8 cellular contexts compared by ENCODE assay signal in genomic region chr1:158999301-159000069, GRCh38. TPM values are rescaled to one million over a fixed set of nuclear protein-coding genes. Genes with fewer than 3 reads are reported as not detected.
DNase-seq lines count a peak whose midpoint lies in the region; TF ChIP-seq lines count a peak whose summit lies in the region.

No MANE protein-coding gene starts in this region.

- DNase-seq in AG08396 (ENCODE audit: low spot score) (peak; percentile 44), mesothelial cell of epicardium (ENCODE audit: low spot score in 2 of 2, unreplicated experiment in 2 of 2) (peak; percentile 25 to 46), ureter (ENCODE audit: low spot score) (peak; percentile 82), NCI-H1417 (lab: John Stamatoyannopoulos, UW) (no peak), cerebellar nuclear complex (lab: John Stamatoyannopoulos, UW) (no peak), DMS114 treated with DMSO at 0.1 percent for 48 hours (lab: John Stamatoyannopoulos, UW; ENCODE audit: unreplicated experiment) (no peak)

- no peaks in the 10 kb centered on the region for H3K27me3 Mint-ChIP-seq in mesothelial cell of epicardium (ENCODE audit: low read depth)

- peak overlapping the region; percentile 83 for H2AFZ ChIP-seq in OCI-LY3 (ENCODE audit: low read depth, low read length)

- H3K4me2 ChIP-seq in OCI-LY3 (ENCODE audit: low read length), result peak overlapping the region; percentile 57

- H3K27ac ChIP-seq in OCI-LY3 (ENCODE audit: low read length) (no peak overlapping the region), esophagus (ENCODE audit: low read depth in 2 of 2, low read length in 1 of 2) (peak overlapping the region; percentile 81 to 86)

- no peaks in the 10 kb centered on the region for H3K36me3 Mint-ChIP-seq in mesothelial cell of epicardium

- no peaks in the 10 kb centered on the region for H3K79me2 ChIP-seq in OCI-LY3 (ENCODE audit: low read length)

- H3K27me3 ChIP-seq in OCI-LY3 (ENCODE audit: low read depth, low read length) (no peaks in the 10 kb centered on the region), esophagus (ENCODE audit: control insufficient read depth in 1 of 2, insufficient read depth in 2 of 2, low read length in 2 of 2) (no peaks in the 10 kb centered on the region)

- H3K9me3 ChIP-seq in OCI-LY3 (ENCODE audit: insufficient read depth, low read length), result no peaks in the 10 kb centered on the region
- no peaks in the 10 kb centered on the region for H3K9me3 ChIP-seq in esophagus (ENCODE audit: control insufficient read depth in 2 of 2, insufficient read depth in 1 of 2, low read depth in 1 of 2, low read length in 1 of 2)

- WGBS in esophagus, 2 donors, result 16 to 23% methylated on average over 11 of the region's 11 CpGs

- peaks cover 22% of the 10 kb centered on the region for H3K4me1 Mint-ChIP-seq in mesothelial cell of epicardium

- peak overlapping the region; percentile 97 for H3K27ac Mint-ChIP-seq in mesothelial cell of epicardium

- no peaks in the 10 kb centered on the region for H3K36me3 ChIP-seq in OCI-LY3 (replicated peaks; ENCODE audit: low read depth, low read length)
- H3K36me3 ChIP-seq in esophagus (ENCODE audit: control insufficient read depth in 2 of 2, insufficient read depth in 2 of 2, low read length in 1 of 2), result no peaks in the 10 kb centered on the region

- no peaks in the 10 kb centered on the region for H4K20me1 ChIP-seq in OCI-LY3 (ENCODE audit: insufficient read depth, low read length)

- peak overlapping the region; percentile 44; the same call in 1 of the 2 replicates for H3K9ac ChIP-seq in OCI-LY3 (ENCODE audit: low read length)

- H3K4me1 ChIP-seq in OCI-LY3 (ENCODE audit: low read length) (peaks cover 22% of the 10 kb centered on the region), esophagus (ENCODE audit: control insufficient read depth in 2 of 2, insufficient read depth in 2 of 2, low read length in 1 of 2) (no peaks in the 10 kb centered on the region)

- H3K9me3 Mint-ChIP-seq in mesothelial cell of epicardium, result no peaks in the 10 kb centered on the region

- H3K4me3 ChIP-seq in OCI-LY3 (ENCODE audit: low read length) (peak overlapping the region; percentile 76), esophagus (ENCODE audit: low read depth in 1 of 2, low read length in 2 of 2) (peak overlapping the region; percentile 38 to 59)

- peak overlapping the region; percentile 79 for H3K4me3 Mint-ChIP-seq in mesothelial cell of epicardium

- TF ChIP-seq CTCF in OCI-LY3 (IDR thresholded peaks at IDR 0.05; ENCODE audit: low read depth, low read length), result no peak
- no peak for TF ChIP-seq CTCF in mesothelial cell of epicardium (IDR thresholded peaks at IDR 0.05; ENCODE audit: unreplicated experiment)

RNA-seq across cellular contexts. Expression of gene IFI16, which starts 10.2 kb away (rescaled TPM):
- 10 to 100 TPM; 88.4 to 93.8 TPM for polyA plus RNA-seq in esophagus
- total RNA-seq in mesothelial cell of epicardium, result 83.8 to 87.3 TPM (median 83.9 TPM) in 3 replicates
- 93.0 TPM for total RNA-seq in ureter

Comparison
In these comparisons a context has a peak if more than half of its experiments do, and no peak if none do; other contexts are left out.
1. DNase-seq: peak in AG08396 (single experiment), mesothelial cell of epicardium (2 of 2) and ureter (single experiment); none in NCI-H1417 (0 of 3), cerebellar nuclear complex (0 of 2) and DMS114 treated with DMSO at 0.1 percent for 48 hours (single experiment).